20 cellular contexts compared by ENCODE assay signal in the genomic region with DNA sequence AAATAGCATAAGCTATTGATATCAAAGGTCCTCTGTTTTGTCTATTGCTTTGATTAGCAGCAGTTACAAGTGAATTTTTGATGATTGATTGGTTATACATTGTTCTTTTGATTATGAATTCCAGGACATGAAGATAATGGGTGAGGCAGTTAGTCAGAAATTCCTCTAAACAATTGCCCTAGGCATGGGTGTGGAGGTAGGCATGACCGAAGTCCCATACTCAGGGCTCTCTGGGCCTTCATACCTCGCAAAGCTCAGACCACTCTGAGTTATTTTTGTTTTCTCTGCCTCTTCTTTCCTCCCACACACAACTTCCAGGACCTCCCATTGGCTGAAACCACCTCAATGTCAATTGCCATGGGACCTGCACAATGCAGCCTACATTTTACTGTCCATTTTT.
DNase-seq lines count a peak whose midpoint lies in the region; ATAC-seq and TF ChIP-seq lines count a peak whose summit lies in the region.
"Had no signal": no experiment of that assay in that cellular context is flagged by ENCODE, and none has a peak within 500 bp of the region (broad histone marks: within the 10 kb centered on the region; RNA-seq: fewer than 3 reads in every experiment).

No MANE protein-coding gene starts in this region.

- no peak overlapping the region for H4K8ac ChIP-seq in trophoblast cell (ENCODE audit: low read depth, low read length)

- no peak overlapping the region for H3K4me3 ChIP-seq in epithelial cell of esophagus (ENCODE audit: low read length)
- H3K4me3 ChIP-seq in trophoblast cell (ENCODE audit: low read depth, low read length) = no peak overlapping the region
- H3K4me3 ChIP-seq in adrenal gland = no peak overlapping the region
- no peak overlapping the region for H3K4me3 ChIP-seq in ovary
- H3K4me3 ChIP-seq: SK-N-MC had no signal

- no peak overlapping the region for H3K23ac ChIP-seq in trophoblast cell (ENCODE audit: low read length)

- no peak overlapping the region for H3K4me2 ChIP-seq in trophoblast cell (ENCODE audit: low read length)

- H3K14ac ChIP-seq in trophoblast cell (ENCODE audit: low read length) = no peak overlapping the region

- no peaks in the 10 kb centered on the region for H3K27me3 ChIP-seq in trophoblast cell (ENCODE audit: insufficient read depth, low read length)
- H3K27me3 ChIP-seq in adrenal gland = no peaks in the 10 kb centered on the region
- no peaks in the 10 kb centered on the region for H3K27me3 ChIP-seq in ovary
- H3K27me3 ChIP-seq: BE2C had no signal

- no peak overlapping the region for H2AK5ac ChIP-seq in trophoblast cell (ENCODE audit: low read length)

- no peak overlapping the region for H2BK12ac ChIP-seq in trophoblast cell (ENCODE audit: low read length)

- H2BK5ac ChIP-seq in trophoblast cell (ENCODE audit: low read depth, low read length, poor library complexity) = no peak overlapping the region

- H3K9ac ChIP-seq in trophoblast cell (ENCODE audit: low read length) = no peak overlapping the region

- TF ChIP-seq CTCF in epithelial cell of esophagus (IDR thresholded peaks at IDR 0.05; ENCODE audit: insufficient read depth, low read depth, low read length, missing control alignments) (no peak), adrenal gland (IDR thresholded peaks at IDR 0.05) (no peak), ovary (IDR thresholded peaks at IDR 0.05) (no peak)

- H2AFZ ChIP-seq in trophoblast cell (ENCODE audit: insufficient read depth, low read length, poor library complexity) = no peak overlapping the region

- no peak for TF ChIP-seq EP300 in ovary (IDR thresholded peaks at IDR 0.05)

- H3K9me3 ChIP-seq in trophoblast cell (ENCODE audit: insufficient read depth, low read depth, low read length) (peaks cover 5% of the 10 kb centered on the region), adrenal gland (replicated peaks in 1 of 3) (no peaks in the 10 kb centered on the region), ovary (no peaks in the 10 kb centered on the region)
- H3K9me3 ChIP-seq: BE2C had no signal

- H3K27ac ChIP-seq in trophoblast cell (ENCODE audit: low read depth, low read length) (no peak overlapping the region), adrenal gland (no peak overlapping the region), ovary (no peak overlapping the region)
- H3K27ac ChIP-seq: HL-60, SK-N-MC had no signal

- H4K12ac ChIP-seq in trophoblast cell (ENCODE audit: low read depth, low read length) = no peak overlapping the region

- no peaks in the 10 kb centered on the region for H3K36me3 ChIP-seq in trophoblast cell (ENCODE audit: control insufficient read depth in 1 of 2, insufficient read depth in 2 of 2, low read length in 2 of 2)
- H3K36me3 ChIP-seq in adrenal gland (replicated peaks in 1 of 2) = no peaks in the 10 kb centered on the region
- H3K36me3 ChIP-seq in ovary = no peaks in the 10 kb centered on the region
- H3K36me3 ChIP-seq: BE2C had no signal

- TF ChIP-seq POLR2A in adrenal gland (IDR thresholded peaks at IDR 0.05) (no peak), ovary (IDR thresholded peaks at IDR 0.05) (no peak)

- no peaks in the 10 kb centered on the region for H3K79me2 ChIP-seq in trophoblast cell (ENCODE audit: control insufficient read depth, insufficient read depth, low read length, poor library complexity)

- H4K91ac ChIP-seq in trophoblast cell (ENCODE audit: low read depth, low read length) = no peak overlapping the region

- no peak overlapping the region for H2BK120ac ChIP-seq in trophoblast cell (ENCODE audit: insufficient read depth, low read length, poor library complexity)

- H3K79me1 ChIP-seq in trophoblast cell (ENCODE audit: low read length) = no peaks in the 10 kb centered on the region

- no peak overlapping the region for H3K18ac ChIP-seq in trophoblast cell (ENCODE audit: low read length)

- ATAC-seq in HG02884 (IDR thresholded peaks at IDR 0.05; ENCODE audit: unreplicated experiment) = no peak
- no peak for ATAC-seq in HG03457 (IDR thresholded peaks at IDR 0.05; ENCODE audit: unreplicated experiment)

- WGBS in trophoblast cell (ENCODE audit: extremely low coverage, insufficient coverage, insufficient read length) = no CpG with 5 or more reads among the region's 2 CpGs
- WGBS in adrenal gland, 4 donors = 73 to 89% (median 81%) methylated on average over 2 of the region's 2 CpGs
- WGBS in ovary, 3 donors = 63 to 83% (median 78%) methylated on average over 2 of the region's 2 CpGs

- peak; percentile 29 for DNase-seq in ELR (ENCODE audit: low read depth)
- DNase-seq in RPMI7951 (ENCODE audit: low read depth) = peak; percentile 62
- DNase-seq in epithelial cell of esophagus (ENCODE audit: low read depth) = peak; percentile 59
- peak; percentile 10 to 52 for DNase-seq in trophoblast cell
- DNase-seq in adrenal gland = no peak
- no peak for DNase-seq in ovary
- DNase-seq: BE2C, DMS53, H7, KG1, NCI-H1694, NCI-H2081, NCI-H2171, NCI-H524 treated with DMSO at 0.1 percent for 48 hours, NCI-H82, SHP77 had no signal

- intact Hi-C loops in adrenal gland (cut with DNase I) (no loop called here), ovary (cut with DNase I) (no loop called here)

- H3K4ac ChIP-seq in trophoblast cell (ENCODE audit: low read depth, low read length) = no peak overlapping the region

- H3K4me1 ChIP-seq in trophoblast cell (ENCODE audit: control insufficient read depth in 1 of 2, insufficient read depth in 2 of 2, low read length in 2 of 2) (no peaks in the 10 kb centered on the region), adrenal gland (replicated peaks in 1 of 2) (no peaks in the 10 kb centered on the region), ovary (ENCODE audit: insufficient read depth) (no peaks in the 10 kb centered on the region)
- H3K4me1 ChIP-seq: BE2C had no signal

Comparison
In these comparisons a context has a peak if more than half of its experiments do, and no peak if none do; other contexts are left out.
1. DNase-seq: peak in ELR (single experiment), RPMI7951 (single experiment), epithelial cell of esophagus (single experiment) and trophoblast cell (2 of 2); none in adrenal gland (0 of 7) and ovary (0 of 5).